In genomic region chr9:101400120-101400519, GRCh38 we compare ENCODE assay signal across 9 cellular contexts. TPM values are rescaled to one million over a fixed set of nuclear protein-coding genes. Genes with fewer than 3 reads are reported as not detected.
DNase-seq lines count a peak whose midpoint lies in the region; ATAC-seq and TF ChIP-seq lines count a peak whose summit lies in the region.
"Had no signal": no experiment of that assay in that cellular context is flagged by ENCODE, and none has a peak within 500 bp of the region (broad histone marks: within the 10 kb centered on the region; RNA-seq: fewer than 3 reads in every experiment).

No MANE protein-coding gene starts in this region.

- peak overlapping the region; percentile 88 for H3K4me3 ChIP-seq in CD4-positive, CD25-positive, alpha-beta regulatory T cell (ENCODE audit: low read depth, low read length)
- peak overlapping the region; percentile 83 for H3K4me3 ChIP-seq in Loucy (ENCODE audit: low read length, poor library complexity, severe bottlenecking)

- peaks cover 63% of the 10 kb centered on the region for H3K36me3 Mint-ChIP-seq in CD4-positive, CD25-positive, alpha-beta regulatory T cell
- peaks cover 87% of the 10 kb centered on the region for H3K36me3 Mint-ChIP-seq in nephron progenitor cell (ENCODE audit: low read depth)

- H3K27me3 ChIP-seq in CD4-positive, CD25-positive, alpha-beta regulatory T cell (ENCODE audit: control insufficient read depth, insufficient read depth, low read length): no peaks in the 10 kb centered on the region
- H3K27me3 ChIP-seq in Loucy (ENCODE audit: insufficient read depth, low read length, poor library complexity, severe bottlenecking): no peaks in the 10 kb centered on the region

- H3K9me3 Mint-ChIP-seq in CD4-positive, CD25-positive, alpha-beta regulatory T cell: peaks cover 4 to 20% (median 8%) of the 10 kb centered on the region in 7 donors
- H3K9me3 Mint-ChIP-seq in nephron progenitor cell: peaks cover 80% of the 10 kb centered on the region

- no peak for TF ChIP-seq CTCF in Loucy (conservative IDR thresholded peaks at IDR 0.05; ENCODE audit: low read length)
- TF ChIP-seq CTCF in nephron progenitor cell (IDR thresholded peaks at IDR 0.05): no peak

- H3K9ac ChIP-seq in Loucy (ENCODE audit: low read depth, low read length, poor library complexity, severe bottlenecking): peak overlapping the region; percentile 91

- no peak for ATAC-seq in CD4-positive, CD25-positive, alpha-beta regulatory T cell (ENCODE audit: low read depth in 2 of 2)
- ATAC-seq in GM18520 (IDR thresholded peaks at IDR 0.05; ENCODE audit: unreplicated experiment): no peak

- H3K79me2 ChIP-seq in Loucy (ENCODE audit: insufficient read depth, low read length): peaks cover 71% of the 10 kb centered on the region

- H3K9me2 ChIP-seq in Loucy (replicated peaks; ENCODE audit: low read depth, low read length): no peaks in the 10 kb centered on the region

- H3K9me3 ChIP-seq in CD4-positive, CD25-positive, alpha-beta regulatory T cell (ENCODE audit: control insufficient read depth in 2 of 2, low read length in 2 of 2): peaks cover 14 to 16% of the 10 kb centered on the region in 2 experiments
- H3K9me3 ChIP-seq in Loucy (ENCODE audit: insufficient read depth, low read depth, low read length): no peaks in the 10 kb centered on the region

- H2AFZ ChIP-seq in Loucy (ENCODE audit: low read length): no peak overlapping the region

- H3K27me3 Mint-ChIP-seq in CD4-positive, CD25-positive, alpha-beta regulatory T cell: no peaks in the 10 kb centered on the region
- peaks cover under 1% of the 10 kb centered on the region for H3K27me3 Mint-ChIP-seq in nephron progenitor cell (ENCODE audit: low read depth, poor library complexity)

- no peak overlapping the region for H3K27ac ChIP-seq in CD4-positive, CD25-positive, alpha-beta regulatory T cell (ENCODE audit: insufficient read depth, low read length, poor library complexity, severe bottlenecking)
- H3K27ac ChIP-seq: epithelial cell of prostate had no signal

- peak overlapping the region; percentile 97 to 100 (median 98) for H3K4me3 Mint-ChIP-seq in CD4-positive, CD25-positive, alpha-beta regulatory T cell
- H3K4me3 Mint-ChIP-seq in nephron progenitor cell: peak overlapping the region; percentile 99

- DNase-seq in CD4-positive, CD25-positive, alpha-beta regulatory T cell: no peak
- DNase-seq in dermis blood vessel endothelial cell: peak; percentile 85
- no peak for DNase-seq in nephron progenitor cell
- no peak for DNase-seq in NCI-H226
- DNase-seq in activated gamma-delta T cell treated with Interleukin-2 at 50 U/mL for 16 hours: no peak
- no peak for DNase-seq in NCI-H748 (lab: John Stamatoyannopoulos, UW; ENCODE audit: unreplicated experiment)

- H3K4me1 Mint-ChIP-seq in CD4-positive, CD25-positive, alpha-beta regulatory T cell: peaks cover 48 to 77% (median 63%) of the 10 kb centered on the region in 4 donors
- peaks cover 35% of the 10 kb centered on the region for H3K4me1 Mint-ChIP-seq in nephron progenitor cell

- peak overlapping the region; percentile 87 for H3K4me2 ChIP-seq in Loucy (ENCODE audit: low read depth, low read length, poor library complexity, severe bottlenecking)

- peaks cover 55% of the 10 kb centered on the region for H3K36me3 ChIP-seq in CD4-positive, CD25-positive, alpha-beta regulatory T cell (ENCODE audit: control insufficient read depth, insufficient read depth, low read length)
- peaks cover 15% of the 10 kb centered on the region for H3K36me3 ChIP-seq in Loucy (ENCODE audit: insufficient read depth, low read length)

- no peaks in the 10 kb centered on the region for H3F3A ChIP-seq in Loucy (ENCODE audit: low read depth)

- peak overlapping the region in 2 of 3 donors; percentile 59 to 100 for H3K27ac Mint-ChIP-seq in CD4-positive, CD25-positive, alpha-beta regulatory T cell
- no peak overlapping the region for H3K27ac Mint-ChIP-seq in nephron progenitor cell

- H3K4me1 ChIP-seq in CD4-positive, CD25-positive, alpha-beta regulatory T cell (ENCODE audit: control insufficient read depth, insufficient read depth, low read length, poor library complexity, severe bottlenecking): peaks cover 38% of the 10 kb centered on the region
- H3K4me1 ChIP-seq in Loucy (ENCODE audit: insufficient read depth, low read length, poor library complexity, severe bottlenecking): peaks cover 56% of the 10 kb centered on the region

- peaks cover 18% of the 10 kb centered on the region for H4K20me1 ChIP-seq in Loucy (ENCODE audit: insufficient read depth, low read length, poor library complexity, severe bottlenecking)

RNA-seq across cellular contexts. Expression of gene ZNF189, which starts 1.5 kb away (rescaled TPM):
- total RNA-seq in CD4-positive, CD25-positive, alpha-beta regulatory T cell: 8.1 TPM
- 1 to 10 TPM; 1.8 to 3.6 (median 2.8) TPM for polyA plus RNA-seq in CD4-positive, CD25-positive, alpha-beta regulatory T cell
- 31.3 and 33.8 TPM in 2 replicates for total RNA-seq in dermis blood vessel endothelial cell

RNA-seq across cellular contexts. Expression of gene MRPL50, which starts 1.7 kb away (rescaled TPM):
- total RNA-seq in CD4-positive, CD25-positive, alpha-beta regulatory T cell: 8.5 TPM
- polyA plus RNA-seq in CD4-positive, CD25-positive, alpha-beta regulatory T cell: 10 to 100 TPM; 15.4 to 26.2 (median 20.3) TPM
- 15.5 and 19.4 TPM in 2 replicates for total RNA-seq in dermis blood vessel endothelial cell

RNA-seq across cellular contexts. Expression of gene BAAT, which starts 15.3 kb away (rescaled TPM):
- total RNA-seq in CD4-positive, CD25-positive, alpha-beta regulatory T cell: 0.15 TPM
- polyA plus RNA-seq in CD4-positive, CD25-positive, alpha-beta regulatory T cell: under 1 TPM in 1 of 4 donors, not detected in 3; 0.09 TPM
- not detected in 2 replicates for total RNA-seq in dermis blood vessel endothelial cell

RNA-seq across cellular contexts. Expression of gene ALDOB, which starts 35.5 kb away (rescaled TPM):
- total RNA-seq in CD4-positive, CD25-positive, alpha-beta regulatory T cell: not detected
- polyA plus RNA-seq in CD4-positive, CD25-positive, alpha-beta regulatory T cell: not detected
- under 0.01 TPM in 1 of 2 replicates, not detected in the other for total RNA-seq in dermis blood vessel endothelial cell
